ENCODE assay signal across 22 cellular contexts in the genomic region with DNA sequence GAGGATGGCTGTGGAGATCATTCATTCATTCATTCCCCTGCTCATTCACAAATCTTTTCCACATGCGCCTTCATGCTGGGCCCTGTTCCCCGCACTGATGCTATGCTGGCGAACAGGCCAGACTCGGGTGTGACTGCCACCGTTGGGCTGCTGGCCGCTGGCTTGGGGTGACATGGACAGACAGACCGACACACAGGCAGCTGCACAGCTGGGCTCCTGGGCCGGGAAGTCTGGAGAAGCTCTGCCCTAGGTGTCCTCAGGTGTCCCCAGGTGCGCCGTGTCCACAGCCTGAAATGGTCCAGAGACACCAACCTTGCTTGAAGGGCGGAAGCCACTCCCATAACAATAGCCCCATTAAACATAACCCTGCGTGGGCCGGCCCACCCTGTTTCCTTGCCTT. TPM values are rescaled to one million over a fixed set of nuclear protein-coding genes. Genes with fewer than 3 reads are reported as not detected.
A peak's percentile ranks its signal among the peaks of the same experiment; 100 is the strongest.
DNase-seq lines count a peak whose midpoint lies in the region; TF ChIP-seq lines count a peak whose summit lies in the region.
"Had no signal": no experiment of that assay in that cellular context is flagged by ENCODE, and none has a peak within 500 bp of the region (broad histone marks: within the 10 kb centered on the region; RNA-seq: fewer than 3 reads in every experiment).

No MANE protein-coding gene starts in this region.

- H3K9me3 ChIP-seq in neural progenitor cell (ENCODE audit: low read depth) = no peaks in the 10 kb centered on the region

- no peaks in the 10 kb centered on the region for H3K79me2 ChIP-seq in neural progenitor cell (ENCODE audit: low read depth)

- no peaks in the 10 kb centered on the region for H3K27me3 ChIP-seq in neural progenitor cell

- no peaks in the 10 kb centered on the region for H3K36me3 Mint-ChIP-seq in chondrocyte (ENCODE audit: low read depth)
- no peaks in the 10 kb centered on the region for H3K36me3 Mint-ChIP-seq in neural progenitor cell

- DNase-seq in NCI-H69 (lab: John Stamatoyannopoulos, UW) (peak; percentile 56), chondrocyte (ENCODE audit: low spot score) (peak; percentile 81), neural progenitor cell (ENCODE audit: low spot score) (no peak), HUDEP-2 (lab: John Stamatoyannopoulos, UW; ENCODE audit: unreplicated experiment in 76 of 76) (no peak), GM19240 (ENCODE audit: insufficient read length, low spot score) (no peak), mesenteric fat pad (ENCODE audit: low spot score) (no peak), NCI-H345 treated with DMSO at 0.1 percent for 48 hours (lab: John Stamatoyannopoulos, UW; ENCODE audit: unreplicated experiment) (no peak)
- DNase-seq: CD4-positive, alpha-beta T cell; COR-L47; DMS 273 treated with DMSO at 0.1 percent for 48 hours; DMS79 treated with DMSO at 0.1 percent for 48 hours; HCEC 1CT; IMR-90; NCI-H1105; NCI-H2029 treated with DMSO at 0.1 percent for 48 hours; NCI-H345; NCI-H524 treated with DMSO at 0.1 percent for 48 hours; SHP77 treated with DMSO at 0.1 percent for 48 hours had no signal

- H2AFZ ChIP-seq in neural progenitor cell (replicated peaks) = no peak overlapping the region

- no peaks in the 10 kb centered on the region for H3K36me3 ChIP-seq in neural progenitor cell

- H3K27me3 Mint-ChIP-seq in chondrocyte (ENCODE audit: low read depth) (no peaks in the 10 kb centered on the region), neural progenitor cell (ENCODE audit: insufficient read depth, low read depth) (peaks cover 10% of the 10 kb centered on the region)

- TF ChIP-seq CTCF in chondrocyte (IDR thresholded peaks at IDR 0.05) (no peak), neural progenitor cell (IDR thresholded peaks at IDR 0.05) (no peak)

- peaks cover 26% of the 10 kb centered on the region for H3K4me1 Mint-ChIP-seq in chondrocyte (ENCODE audit: low read depth)
- peaks cover 70% of the 10 kb centered on the region for H3K4me1 Mint-ChIP-seq in neural progenitor cell

- H4K20me1 ChIP-seq in neural progenitor cell (ENCODE audit: low read depth) = no peaks in the 10 kb centered on the region

- peaks cover 21% of the 10 kb centered on the region for H3F3A ChIP-seq in neural progenitor cell (ENCODE audit: low read depth)

- H3K27ac ChIP-seq in neural progenitor cell = no peak overlapping the region
- H3K27ac ChIP-seq: KMS-11, RWPE1, SK-N-MC had no signal

- H3K4me3 Mint-ChIP-seq in chondrocyte (ENCODE audit: unreplicated experiment) (no peak overlapping the region), neural progenitor cell (peak overlapping the region; percentile 76)
- H3K4me3 Mint-ChIP-seq: CD4-positive, alpha-beta T cell had no signal

- H3K4me2 ChIP-seq in neural progenitor cell = no peak overlapping the region
- H3K4me2 ChIP-seq: KMS-11 had no signal

- H3K9me3 Mint-ChIP-seq in chondrocyte (ENCODE audit: low read depth) (no peaks in the 10 kb centered on the region), neural progenitor cell (no peaks in the 10 kb centered on the region)
- H3K9me3 Mint-ChIP-seq: CD4-positive, alpha-beta T cell had no signal

- no peak overlapping the region for H3K9ac ChIP-seq in neural progenitor cell
- H3K9ac ChIP-seq: KMS-11 had no signal

- H3K27ac Mint-ChIP-seq in chondrocyte (ENCODE audit: unreplicated experiment) (no peak overlapping the region), neural progenitor cell (peak overlapping the region; percentile 37)
- H3K27ac Mint-ChIP-seq: CD4-positive, alpha-beta T cell had no signal

- peaks cover 54% of the 10 kb centered on the region for H3K4me1 ChIP-seq in neural progenitor cell

- no peak overlapping the region for H3K4me3 ChIP-seq in neural progenitor cell
- H3K4me3 ChIP-seq: GM12878, SK-N-MC had no signal

RNA-seq across cellular contexts. Expression of a gene that starts 35.0 kb away (rescaled TPM):
- total RNA-seq in chondrocyte = not detected in 3 replicates
- total RNA-seq in neural progenitor cell (ENCODE audit: low replicate concordance) = 1.0 and 3.1 TPM in 2 replicates
- not detected for total RNA-seq in mesenteric fat pad
- total RNA-seq: CD4-positive, alpha-beta T cell; GM12878; IMR-90 had no signal

Comparison
In these comparisons a context has a peak if more than half of its experiments do, and no peak if none do; other contexts are left out.
1. DNase-seq: peak in NCI-H69 (single experiment) and chondrocyte (single experiment); none in neural progenitor cell (single experiment), HUDEP-2 (0 of 76), GM19240 (single experiment), mesenteric fat pad (single experiment) and NCI-H345 treated with DMSO at 0.1 percent for 48 hours (single experiment).